Comparison of ENCODE assay signal across 24 cellular contexts in genomic region chr5:136677219-136677618, GRCh38.
"Had no signal": no experiment of that assay in that cellular context is flagged by ENCODE, and none has a peak within 500 bp of the region (broad histone marks: within the 10 kb centered on the region; RNA-seq: fewer than 3 reads in every experiment).

No MANE protein-coding gene starts in this region.

- H3K79me2 ChIP-seq: hepatocyte had no signal

- H3K27ac ChIP-seq: epithelial cell of prostate, esophagus squamous epithelium, gastrocnemius medialis, hepatocyte, ovary, prostate gland, sigmoid colon, suprapubic skin, tibial artery had no signal

- H2AFZ ChIP-seq: hepatocyte had no signal

- DNase-seq: activated CD4-positive, alpha-beta memory T cell treated with anti-CD3 and anti-CD28 coated beads for 36 hours; activated CD4-positive, alpha-beta T cell treated with anti-CD3 and anti-CD28 coated beads, Interleukin-2, amount 10 ng/mL, durations not matched to agents 24 days and 14 days; activated CD4-positive, CD25-positive, alpha-beta regulatory T cell treated with anti-CD3 and anti-CD28 coated beads, Interleukin-2, amount 50 U/mL, for 72 hours; activated CD8-positive, alpha-beta memory T cell treated with anti-CD3 and anti-CD28 coated beads, Interleukin-2, amount 50 U/mL, for 4 hours; activated gamma-delta T cell; activated naive CD4-positive, alpha-beta T cell treated with anti-CD3 and anti-CD28 coated beads, Interleukin-2, amount 10 ng/mL, durations not matched to agents 7 days and 5 days; activated naive CD8-positive, alpha-beta T cell treated with anti-CD3 and anti-CD28 coated beads, Interleukin-2, amount 10 ng/mL, durations not matched to agents 7 days and 5 days; activated T-cell treated with anti-CD3 and anti-CD28 coated beads, Interleukin-2, amount 50 U/mL, for 24 hours; effector CD8-positive, alpha-beta T cell; esophagus squamous epithelium; gastrocnemius medialis; glutamatergic neuron; midbrain; naive thymus-derived CD4-positive, alpha-beta T cell; ovary; sigmoid colon; stimulated activated CD4-positive, alpha-beta T cell treated with anti-CD3 and anti-CD28 coated beads, Interleukin-15, amount 100 ng/mL, for 24 hours; stimulated activated naive CD4-positive, alpha-beta T cell; T-helper 2 cell; tibial artery had no signal

- H3K4me2 ChIP-seq: hepatocyte had no signal

- H3K9me3 ChIP-seq: esophagus squamous epithelium, gastrocnemius medialis, ovary, prostate gland, sigmoid colon, suprapubic skin, tibial artery had no signal

- H3K4me3 ChIP-seq: esophagus squamous epithelium, gastrocnemius medialis, hepatocyte, ovary, prostate gland, sigmoid colon, suprapubic skin, tibial artery had no signal

- H3K36me3 ChIP-seq: esophagus squamous epithelium, gastrocnemius medialis, ovary, prostate gland, sigmoid colon, suprapubic skin, tibial artery had no signal

- H3K4me1 ChIP-seq: esophagus squamous epithelium, gastrocnemius medialis, prostate gland, sigmoid colon, suprapubic skin, tibial artery had no signal

- H3K27me3 ChIP-seq: esophagus squamous epithelium, gastrocnemius medialis, hepatocyte, ovary, sigmoid colon, suprapubic skin, tibial artery had no signal
